ENCODE assay signal across 17 cellular contexts in the genomic region with DNA sequence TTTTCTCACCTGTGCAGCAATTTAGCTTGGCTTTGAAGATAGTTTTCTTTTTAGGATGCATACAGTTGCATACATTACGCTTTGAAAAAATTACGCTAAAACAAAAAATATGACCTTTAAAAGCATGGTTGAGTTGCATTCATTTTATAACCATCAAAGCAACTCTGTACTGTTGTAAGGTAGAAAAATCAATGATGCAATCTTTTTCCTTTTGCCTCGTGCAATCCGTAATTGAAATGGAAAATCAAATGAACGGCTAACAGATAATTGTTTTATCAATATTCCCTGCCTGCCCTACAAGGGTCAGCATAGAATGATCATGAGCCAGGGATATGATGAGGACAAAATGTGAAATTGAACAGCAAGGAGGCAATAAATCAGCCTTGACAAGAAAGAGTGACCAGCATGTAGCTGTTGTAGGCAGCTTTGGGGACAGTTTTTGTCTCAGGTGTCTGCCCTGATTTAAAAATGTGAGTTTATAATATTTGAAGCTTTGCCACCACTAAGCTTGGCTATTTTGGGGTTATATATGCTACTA.
"Had no signal": no experiment of that assay in that cellular context is flagged by ENCODE, and none has a peak within 500 bp of the region (broad histone marks: within the 10 kb centered on the region; RNA-seq: fewer than 3 reads in every experiment).

No MANE protein-coding gene starts in this region.

- DNase-seq: activated CD4-positive, alpha-beta T cell treated with anti-CD3 and anti-CD28 coated beads, Interleukin-2, amount 50 U/mL, for 4 hours; activated CD4-positive, CD25-positive, alpha-beta regulatory T cell treated with anti-CD3 and anti-CD28 coated beads, Interleukin-2, amount 50 U/mL, for 72 hours; activated naive CD4-positive, alpha-beta T cell treated with anti-CD3 and anti-CD28 coated beads, Interleukin-2, amount 10 ng/mL, durations not matched to agents 7 days and 5 days; activated T-cell treated with anti-CD3 and anti-CD28 coated beads, Interleukin-2, amount 50 U/mL, for 1 hour; dermis blood vessel endothelial cell; endodermal cell; head of caudate nucleus; immature natural killer cell; left cardiac atrium; naive B cell; pancreas; stimulated activated CD4-positive, alpha-beta T cell treated with anti-CD3 and anti-CD28 coated beads, Interleukin-12 subunit alpha, Interleukin-12 subunit beta, amount 100 ng/mL, for 4 hours; stimulated activated CD4-positive, alpha-beta T cell treated with anti-CD3 and anti-CD28 coated beads, Interleukin-2, amount 100 ng/mL, for 24 hours; stomach had no signal

- H3K4me1 Mint-ChIP-seq: activated naive CD4-positive, alpha-beta T cell treated with anti-CD3 and anti-CD28 coated beads, Interleukin-2, amount 10 ng/mL, durations not matched to agents 7 days and 5 days had no signal

- H3K27me3 ChIP-seq: ascending aorta, pancreas, stomach had no signal

- H3K9me3 Mint-ChIP-seq: activated naive CD4-positive, alpha-beta T cell treated with anti-CD3 and anti-CD28 coated beads, Interleukin-2, amount 10 ng/mL, durations not matched to agents 7 days and 5 days; endodermal cell; immature natural killer cell; T-helper 2 cell treated with Interferon-gamma antibody and Interleukin-4, amounts not matched to agents 5 μg/mL and 100 μg/mL, for 36 hours had no signal

- H3K27me3 Mint-ChIP-seq: activated naive CD4-positive, alpha-beta T cell treated with anti-CD3 and anti-CD28 coated beads, Interleukin-2, amount 10 ng/mL, durations not matched to agents 7 days and 5 days; naive B cell had no signal

- H3K27ac Mint-ChIP-seq: activated naive CD4-positive, alpha-beta T cell treated with anti-CD3 and anti-CD28 coated beads, Interleukin-2, amount 10 ng/mL, durations not matched to agents 7 days and 5 days; endodermal cell; immature natural killer cell; T-helper 2 cell treated with Interferon-gamma antibody and Interleukin-4, amounts not matched to agents 5 μg/mL and 100 μg/mL, for 36 hours had no signal

- H3K4me3 Mint-ChIP-seq: activated naive CD4-positive, alpha-beta T cell treated with anti-CD3 and anti-CD28 coated beads, Interleukin-2, amount 10 ng/mL, durations not matched to agents 7 days and 5 days; endodermal cell; immature natural killer cell; naive B cell; T-helper 2 cell treated with Interferon-gamma antibody and Interleukin-4, amounts not matched to agents 5 μg/mL and 100 μg/mL, for 36 hours had no signal

- H3K36me3 ChIP-seq: ascending aorta, pancreas, stomach, thoracic aorta had no signal

- ATAC-seq: left cardiac atrium had no signal

- H3K4me3 ChIP-seq: ascending aorta, pancreas, stomach, thoracic aorta had no signal

- H3K36me3 Mint-ChIP-seq: activated naive CD4-positive, alpha-beta T cell treated with anti-CD3 and anti-CD28 coated beads, Interleukin-2, amount 10 ng/mL, durations not matched to agents 7 days and 5 days; naive B cell had no signal

- H3K27ac ChIP-seq: ascending aorta, pancreas, stomach, thoracic aorta had no signal

- H3K9me3 ChIP-seq: ascending aorta, pancreas, stomach, thoracic aorta had no signal
